In the genomic region with DNA sequence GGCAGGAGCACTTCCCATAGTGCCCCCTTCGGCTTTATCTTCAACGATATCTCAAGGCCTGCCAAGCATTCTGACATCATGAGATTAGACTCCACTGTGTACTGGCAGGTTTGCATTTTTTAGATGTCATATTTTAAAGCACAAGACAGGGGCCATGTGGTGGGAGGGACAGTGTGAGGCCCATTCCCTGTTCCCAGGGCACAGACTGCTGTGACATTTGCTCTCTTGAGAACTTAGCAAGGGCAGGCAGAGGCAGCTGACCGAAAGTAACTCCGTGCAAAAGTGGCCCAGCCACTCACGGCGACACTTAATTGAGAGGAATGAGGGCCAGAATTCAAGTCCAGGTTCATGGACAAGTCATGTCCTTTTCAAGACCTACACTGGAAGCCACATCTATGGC, we compare ENCODE assay signal across 18 cellular contexts.
"Had no signal": no experiment of that assay in that cellular context is flagged by ENCODE, and none has a peak within 500 bp of the region (broad histone marks: within the 10 kb centered on the region; RNA-seq: fewer than 3 reads in every experiment).

No MANE protein-coding gene starts in this region.

- H3K27me3 Mint-ChIP-seq: central memory CD8-positive, alpha-beta T cell; stimulated activated memory B cell treated with anti-CD40 and anti-IgM and Interleukin-4, amounts not matched to agents 10 μg/mL and 1 μg/mL and 100 μg/mL, for 72 hours; stimulated activated naive CD8-positive, alpha-beta T cell treated with anti-CD3 and anti-CD28 coated beads, Interleukin-15, Interleukin-2, amounts not matched to agents 100 ng/mL and 50 ng/mL, for 24 hours had no signal

- H3K4me1 ChIP-seq: spleen had no signal

- H3K27ac ChIP-seq: dorsolateral prefrontal cortex, gastrocnemius medialis, right lobe of liver, spleen, tibial nerve had no signal

- H3K36me3 ChIP-seq: gastrocnemius medialis, heart right ventricle, right lobe of liver, spleen, tibial nerve had no signal

- H3K9me3 ChIP-seq: gastrocnemius medialis, right lobe of liver had no signal

- H3K4me1 Mint-ChIP-seq: central memory CD8-positive, alpha-beta T cell; natural killer cell; stimulated activated memory B cell treated with anti-CD40 and anti-IgM and Interleukin-4, amounts not matched to agents 10 μg/mL and 1 μg/mL and 100 μg/mL, for 72 hours had no signal

- H3K4me3 Mint-ChIP-seq: central memory CD8-positive, alpha-beta T cell; natural killer cell; neural crest cell; stimulated activated memory B cell treated with anti-CD40 and anti-IgM and Interleukin-4, amounts not matched to agents 10 μg/mL and 1 μg/mL and 100 μg/mL, for 72 hours; stimulated activated naive CD8-positive, alpha-beta T cell treated with anti-CD3 and anti-CD28 coated beads, Interleukin-15, Interleukin-2, amounts not matched to agents 100 ng/mL and 50 ng/mL, for 24 hours had no signal

- H3K4me3 ChIP-seq: dorsolateral prefrontal cortex, gastrocnemius medialis, heart right ventricle, mucosa of descending colon, right lobe of liver, spleen, tibial nerve had no signal

- H3K27me3 ChIP-seq: dorsolateral prefrontal cortex, gastrocnemius medialis, heart right ventricle, right lobe of liver, spleen, tibial nerve had no signal

- DNase-seq: cortex of kidney; dorsolateral prefrontal cortex; effector CD8-positive, alpha-beta T cell; gastrocnemius medialis; heart right ventricle; islet precursor cell; mucosa of descending colon; natural killer cell; right lobe of liver; spleen; stimulated activated CD4-positive, alpha-beta T cell treated with anti-CD3 and anti-CD28 coated beads, Interleukin-15, amount 100 ng/mL, for 24 hours; stimulated activated CD4-positive, alpha-beta T cell treated with anti-CD3 and anti-CD28 coated beads, Interleukin-1b, Interleukin-23, amount 100 ng/mL, for 48 hours; stimulated activated CD4-positive, alpha-beta T cell treated with anti-CD3 and anti-CD28 coated beads, Interleukin-4, amount 100 ng/mL, for 24 hours had no signal

- ATAC-seq: gastrocnemius medialis; mucosa of descending colon; natural killer cell; right lobe of liver; stimulated activated memory B cell treated with anti-CD40 and anti-IgM and Interleukin-4, amounts not matched to agents 10 μg/mL and 1 μg/mL and 100 μg/mL, for 72 hours had no signal

- H3K36me3 Mint-ChIP-seq: natural killer cell; stimulated activated memory B cell treated with anti-CD40 and anti-IgM and Interleukin-4, amounts not matched to agents 10 μg/mL and 1 μg/mL and 100 μg/mL, for 72 hours had no signal

- H3K27ac Mint-ChIP-seq: natural killer cell; stimulated activated memory B cell treated with anti-CD40 and anti-IgM and Interleukin-4, amounts not matched to agents 10 μg/mL and 1 μg/mL and 100 μg/mL, for 72 hours; stimulated activated naive CD8-positive, alpha-beta T cell treated with anti-CD3 and anti-CD28 coated beads, Interleukin-15, Interleukin-2, amounts not matched to agents 100 ng/mL and 50 ng/mL, for 24 hours had no signal
